Comparison of ENCODE assay signal across 20 cellular contexts in the genomic region with DNA sequence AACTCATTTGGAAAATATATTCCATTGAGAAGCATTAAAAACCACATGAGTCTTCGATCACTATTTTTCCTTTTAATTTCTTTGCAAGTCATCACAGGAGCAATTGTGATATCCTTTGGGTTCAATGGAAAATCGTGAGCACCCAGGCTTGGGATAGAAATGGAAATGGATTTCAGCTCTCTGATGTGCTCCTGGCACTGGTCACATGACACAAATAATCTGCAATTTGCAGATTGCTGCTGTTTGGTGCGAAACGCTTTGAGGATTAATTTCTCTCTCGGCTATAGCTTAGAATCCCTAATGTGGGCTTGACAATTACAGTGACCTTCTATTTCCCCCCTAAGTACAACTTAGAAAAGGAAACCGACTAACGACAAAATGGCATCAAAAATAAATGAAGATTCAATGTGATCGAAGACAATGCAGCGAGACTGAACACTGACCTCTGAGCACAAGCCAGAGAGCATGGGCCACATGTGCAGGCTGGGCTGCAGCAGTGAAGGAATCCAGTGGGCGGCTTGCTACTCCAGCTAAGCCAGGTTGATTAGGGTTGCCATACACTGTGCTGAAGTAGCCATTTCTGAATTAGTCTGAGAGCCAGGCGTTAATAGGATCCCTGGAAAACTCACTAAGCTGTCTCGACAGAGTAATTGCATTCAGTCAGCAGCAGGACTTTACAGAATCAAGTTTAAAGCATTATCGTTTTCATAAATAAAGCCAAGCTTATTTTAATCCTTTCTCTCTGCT.
A peak's percentile ranks its signal among the peaks of the same experiment; 100 is the strongest.
DNase-seq lines count a peak whose midpoint lies in the region; ATAC-seq and TF ChIP-seq lines count a peak whose summit lies in the region.
"Had no signal": no experiment of that assay in that cellular context is flagged by ENCODE, and none has a peak within 500 bp of the region (broad histone marks: within the 10 kb centered on the region; RNA-seq: fewer than 3 reads in every experiment).

No MANE protein-coding gene starts in this region.

- no peaks in the 10 kb centered on the region for H3K36me3 Mint-ChIP-seq in activated CD4-positive, alpha-beta T cell treated with anti-CD3 and anti-CD28 coated beads, Interleukin-2, amount 10 ng/mL, durations not matched to agents 7 days and 5 days (ENCODE audit: low read depth)
- H3K36me3 Mint-ChIP-seq: CD14-positive monocyte had no signal

- H3K4me3 ChIP-seq in WERI-Rb-1 (ENCODE audit: low read depth, low read length) = peak overlapping the region; percentile 16; the same call in 1 of the 2 replicates
- H3K4me3 ChIP-seq: A549, SJSA1 had no signal

- no peaks in the 10 kb centered on the region for H3K4me1 Mint-ChIP-seq in activated CD4-positive, alpha-beta T cell treated with anti-CD3 and anti-CD28 coated beads, Interleukin-2, amount 10 ng/mL, durations not matched to agents 7 days and 5 days
- H3K4me1 Mint-ChIP-seq: CD14-positive monocyte had no signal

- no peak overlapping the region for H3K27ac Mint-ChIP-seq in activated CD4-positive, alpha-beta T cell treated with anti-CD3 and anti-CD28 coated beads, Interleukin-2, amount 10 ng/mL, durations not matched to agents 7 days and 5 days
- H3K27ac Mint-ChIP-seq: CD14-positive monocyte had no signal

- H3K9me3 Mint-ChIP-seq in activated CD4-positive, alpha-beta T cell treated with anti-CD3 and anti-CD28 coated beads, Interleukin-2, amount 10 ng/mL, durations not matched to agents 7 days and 5 days = peaks cover 5% of the 10 kb centered on the region

- POLR2A ChIA-PET in activated CD4-positive, alpha-beta T cell treated with anti-CD3 and anti-CD28 coated beads, Interleukin-2, amount 10 ng/mL, durations not matched to agents 7 days and 5 days (lab: Charles Lee) = no interaction called here

- no peak overlapping the region for H3K27ac ChIP-seq in WERI-Rb-1
- H3K27ac ChIP-seq: A549, RWPE1, SJSA1 had no signal

- DNase-seq in Daoy (ENCODE audit: low read depth) (peak; percentile 47), WERI-Rb-1 (peak; percentile 85), iPS-NIHi7 (ENCODE audit: extremely low spot score) (peak; percentile 45), retina (peak; percentile 42), EL (no peak), NCI-H446 (lab: John Stamatoyannopoulos, UW) (no peak)
- no peak for DNase-seq in activated CD4-positive, alpha-beta T cell treated with anti-CD3 and anti-CD28 coated beads, Interleukin-2, amount 10 ng/mL, durations not matched to agents 7 days and 5 days
- DNase-seq: COR-L47; GDM1; Kasumi-1; NCI-H187 treated with DMSO at 0.1 percent for 48 hours; NCI-H2171; NCI-H510A treated with DMSO at 0.1 percent for 48 hours; NK-92 treated with Interleukin-12 subunit alpha and Interleukin-12 subunit beta, amount 100 ng/mL, for 24 hours; OCI-M1 had no signal

- no peaks in the 10 kb centered on the region for H3K36me3 ChIP-seq in WERI-Rb-1
- H3K36me3 ChIP-seq: SJSA1 had no signal

- H3K9me3 ChIP-seq in WERI-Rb-1 (ENCODE audit: severe bottlenecking) = no peaks in the 10 kb centered on the region
- H3K9me3 ChIP-seq: A549, SJSA1 had no signal

- H3K27me3 Mint-ChIP-seq in activated CD4-positive, alpha-beta T cell treated with anti-CD3 and anti-CD28 coated beads, Interleukin-2, amount 10 ng/mL, durations not matched to agents 7 days and 5 days = no peaks in the 10 kb centered on the region

- ATAC-seq in GM18517 (IDR thresholded peaks at IDR 0.05; ENCODE audit: unreplicated experiment) = no peak
- ATAC-seq: A549 had no signal

- no peak for TF ChIP-seq CTCF in WERI-Rb-1 (IDR thresholded peaks at IDR 0.05; ENCODE audit: low read depth, low read length)

- no peak overlapping the region for H3K4me3 Mint-ChIP-seq in activated CD4-positive, alpha-beta T cell treated with anti-CD3 and anti-CD28 coated beads, Interleukin-2, amount 10 ng/mL, durations not matched to agents 7 days and 5 days
- H3K4me3 Mint-ChIP-seq: CD14-positive monocyte had no signal

- CTCF ChIA-PET in activated CD4-positive, alpha-beta T cell treated with anti-CD3 and anti-CD28 coated beads, Interleukin-2, amount 10 ng/mL, durations not matched to agents 7 days and 5 days (lab: Charles Lee) = no interaction called here

- H3K27me3 ChIP-seq in WERI-Rb-1 (ENCODE audit: insufficient read depth, low read depth, severe bottlenecking) = no peaks in the 10 kb centered on the region
- H3K27me3 ChIP-seq: SJSA1 had no signal

Comparison
In these comparisons a context has a peak if more than half of its experiments do, and no peak if none do; other contexts are left out.
1. DNase-seq: peak in Daoy (single experiment), WERI-Rb-1 (single experiment), iPS-NIHi7 (single experiment) and retina (single experiment); none in EL (single experiment), NCI-H446 (0 of 2) and activated CD4-positive, alpha-beta T cell treated with anti-CD3 and anti-CD28 coated beads, Interleukin-2, amount 10 ng/mL, durations not matched to agents 7 days and 5 days (single experiment).